20 cellular contexts compared by ENCODE assay signal in the genomic region with DNA sequence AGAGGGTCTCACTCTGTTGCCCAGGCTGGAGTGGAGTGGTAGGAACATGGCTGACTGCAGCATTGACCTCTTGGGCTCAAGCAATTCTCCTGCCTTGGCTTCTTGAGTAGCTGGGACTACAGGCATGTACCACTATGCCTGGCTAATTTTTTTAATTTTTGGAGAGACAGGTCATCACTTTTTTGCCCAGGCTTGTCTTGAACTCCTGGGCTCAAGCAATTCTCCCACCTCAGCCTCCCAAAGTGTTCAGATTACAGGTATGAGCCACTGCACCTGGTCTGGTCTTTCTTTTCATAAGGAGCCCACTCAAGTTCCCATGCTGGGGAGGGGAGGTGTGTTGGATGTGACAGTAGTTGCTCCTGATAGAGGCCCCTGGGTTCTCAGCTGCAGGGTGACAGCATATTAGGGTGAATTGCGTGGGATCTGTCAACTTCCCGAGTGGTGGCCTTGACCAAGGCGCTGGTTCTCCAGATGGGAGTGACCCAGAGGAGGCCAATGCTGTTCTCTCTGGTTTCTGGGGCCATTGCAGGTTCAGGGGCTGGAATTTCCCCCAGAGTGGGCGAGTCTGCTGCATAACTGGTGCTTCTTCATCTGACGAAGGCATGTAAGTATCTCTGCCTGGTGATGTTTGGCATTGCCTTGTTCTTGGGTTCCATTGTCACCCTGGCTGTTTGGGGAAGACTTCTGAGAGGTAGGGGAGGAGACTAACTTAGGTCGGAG. TPM values are rescaled to one million over a fixed set of nuclear protein-coding genes. Genes with fewer than 3 reads are reported as not detected.
"Had no signal": no experiment of that assay in that cellular context is flagged by ENCODE, and none has a peak within 500 bp of the region (broad histone marks: within the 10 kb centered on the region; RNA-seq: fewer than 3 reads in every experiment).

No MANE protein-coding gene starts in this region.

- H3K36me3 ChIP-seq: heart left ventricle, right atrium auricular region, tibial nerve had no signal

- H3K36me3 Mint-ChIP-seq: naive thymus-derived CD4-positive, alpha-beta T cell; stimulated activated memory B cell treated with anti-CD40 and anti-IgM and Interleukin-4, amounts not matched to agents 10 μg/mL and 1 μg/mL and 100 μg/mL, for 72 hours had no signal

- H3K9me3 Mint-ChIP-seq: dendritic cell treated with granulocyte-macrophage colony-stimulating factor and Interleukin-4, amounts not matched to agents 40 ng/mL and 50 ng/mL, for 4 days; neural crest cell; stimulated activated memory B cell treated with anti-CD40 and anti-IgM and Interleukin-4, amounts not matched to agents 10 μg/mL and 1 μg/mL and 100 μg/mL, for 72 hours; stimulated activated naive CD8-positive, alpha-beta T cell treated with anti-CD3 and anti-CD28 coated beads, Interleukin-15, Interleukin-2, amounts not matched to agents 100 ng/mL and 50 ng/mL, for 24 hours had no signal

- H3K4me3 ChIP-seq: heart left ventricle, lung, right atrium auricular region, tibial nerve had no signal

- H3K9me3 ChIP-seq: heart left ventricle, right atrium auricular region, tibial nerve had no signal

- H3K27me3 ChIP-seq: right atrium auricular region had no signal

- H3K4me1 ChIP-seq: tibial nerve had no signal

- H3K4me3 Mint-ChIP-seq: dendritic cell treated with granulocyte-macrophage colony-stimulating factor and Interleukin-4, amounts not matched to agents 40 ng/mL and 50 ng/mL, for 4 days; naive thymus-derived CD4-positive, alpha-beta T cell; neural crest cell; stimulated activated memory B cell treated with anti-CD40 and anti-IgM and Interleukin-4, amounts not matched to agents 10 μg/mL and 1 μg/mL and 100 μg/mL, for 72 hours; stimulated activated naive CD8-positive, alpha-beta T cell treated with anti-CD3 and anti-CD28 coated beads, Interleukin-15, Interleukin-2, amounts not matched to agents 100 ng/mL and 50 ng/mL, for 24 hours had no signal

- H3K27ac ChIP-seq: heart left ventricle, right atrium auricular region, tibial nerve had no signal

- H3K4me1 Mint-ChIP-seq: naive thymus-derived CD4-positive, alpha-beta T cell; neural crest cell; stimulated activated memory B cell treated with anti-CD40 and anti-IgM and Interleukin-4, amounts not matched to agents 10 μg/mL and 1 μg/mL and 100 μg/mL, for 72 hours had no signal

- DNase-seq: heart left ventricle; hippocampal formation; left colon; left ventricle myocardium superior; mesendoderm; naive thymus-derived CD4-positive, alpha-beta T cell; stimulated activated CD4-positive, alpha-beta T cell treated with anti-CD3 and anti-CD28 coated beads, Interleukin-4, amount 100 ng/mL, for 1 hour; stimulated activated CD8-positive, alpha-beta memory T cell treated with anti-CD3 and anti-CD28 coated beads, Interleukin-4, amount 100 ng/mL, for 48 hours had no signal

- H3K27ac Mint-ChIP-seq: dendritic cell treated with granulocyte-macrophage colony-stimulating factor and Interleukin-4, amounts not matched to agents 40 ng/mL and 50 ng/mL, for 4 days; naive thymus-derived CD4-positive, alpha-beta T cell; stimulated activated memory B cell treated with anti-CD40 and anti-IgM and Interleukin-4, amounts not matched to agents 10 μg/mL and 1 μg/mL and 100 μg/mL, for 72 hours; stimulated activated naive CD8-positive, alpha-beta T cell treated with anti-CD3 and anti-CD28 coated beads, Interleukin-15, Interleukin-2, amounts not matched to agents 100 ng/mL and 50 ng/mL, for 24 hours had no signal

RNA-seq across cellular contexts. Expression of a gene that starts 52.4 kb away (rescaled TPM):
- total RNA-seq: endothelial cell of umbilical vein, glomerular endothelial cell, kidney epithelial cell, osteocyte, temporal lobe had no signal
- polyA plus RNA-seq: endothelial cell of umbilical vein had no signal
